In the genomic region with DNA sequence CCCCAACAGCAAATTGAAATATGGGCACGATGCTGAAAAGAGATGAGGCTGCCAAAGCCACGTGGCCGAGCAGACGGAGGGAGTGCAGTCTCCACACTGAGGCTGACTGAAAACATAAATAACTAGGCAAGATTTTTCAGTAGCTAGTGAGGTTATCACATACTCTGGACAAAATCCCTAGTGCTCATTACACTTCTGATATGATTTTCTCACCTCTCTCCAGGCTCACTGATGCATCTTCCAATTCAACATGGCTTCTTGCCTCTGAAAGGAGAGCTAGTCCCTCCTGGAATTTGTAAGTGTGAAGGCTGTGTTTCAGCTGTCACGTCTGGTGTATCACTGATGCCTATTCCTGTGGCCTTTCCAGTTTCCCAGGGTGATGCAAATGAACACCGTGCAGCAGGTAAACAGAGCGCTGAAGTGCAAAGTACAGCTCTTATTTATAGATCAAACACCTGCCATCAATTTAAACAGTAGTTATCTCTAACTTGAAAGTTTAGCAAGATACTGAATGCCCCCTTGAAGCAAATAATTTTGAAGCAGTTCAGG, we compare ENCODE assay signal across 1 cellular context.
TF ChIP-seq lines count a peak whose summit lies in the region.

No MANE protein-coding gene starts in this region.

TF ChIP-seq in HepG2, 621 proteins besides CTCF, POLR2A, EP300 and RAD21 (continued from another document and continues in another):
- TF ChIP-seq RNF219 (CRISPR knock-in tag; IDR thresholded peaks at IDR 0.05) (no peak), ZNF138 (CRISPR knock-in tag; IDR thresholded peaks at IDR 0.05; ENCODE audit: low read depth) (no peak), ZNF577 (CRISPR knock-in tag; IDR thresholded peaks at IDR 0.05; ENCODE audit: borderline replicate concordance, low read depth) (no peak), MATR3 (CRISPR knock-in tag; IDR thresholded peaks at IDR 0.05) (no peak), TOE1 (CRISPR knock-in tag; IDR thresholded peaks at IDR 0.05) (no peak), EZH2 (conservative IDR thresholded peaks at IDR 0.05; ENCODE audit: low read depth, low read length) (no peak), LRRFIP1 (CRISPR knock-in tag; conservative IDR thresholded peaks at IDR 0.05) (no peak), YEATS4 (CRISPR knock-in tag; IDR thresholded peaks at IDR 0.05; ENCODE audit: borderline replicate concordance) (peak; percentile 36; the same call in 1 of the 2 replicates), HINFP (CRISPR knock-in tag; IDR thresholded peaks at IDR 0.05; ENCODE audit: low read depth) (no peak), GTF2F1 (IDR thresholded peaks at IDR 0.05; ENCODE audit: low read length) (no peak), TFAP4 (IDR thresholded peaks at IDR 0.05; ENCODE audit: borderline replicate concordance, low read depth) (peak; percentile 72; the same call in 1 of the 2 replicates), ZNF816 (CRISPR knock-in tag; IDR thresholded peaks at IDR 0.05; ENCODE audit: borderline replicate concordance) (no peak; the same call in 1 of the 2 replicates), NFE2L1 (CRISPR knock-in tag; IDR thresholded peaks at IDR 0.05; ENCODE audit: borderline replicate concordance) (no peak), ZNF367 (CRISPR knock-in tag; IDR thresholded peaks at IDR 0.05; ENCODE audit: borderline replicate concordance) (no peak), SCMH1 (CRISPR knock-in tag; IDR thresholded peaks at IDR 0.05; ENCODE audit: borderline replicate concordance) (no peak), ZNF703 (CRISPR knock-in tag; IDR thresholded peaks at IDR 0.05; ENCODE audit: borderline replicate concordance) (no peak), DNMT1 (CRISPR knock-in tag; IDR thresholded peaks at IDR 0.05) (no peak), HOXD1 (CRISPR knock-in tag; IDR thresholded peaks at IDR 0.05) (peak; percentile 71; the same call in 1 of the 2 replicates), LCORL (IDR thresholded peaks at IDR 0.05) (no peak), LCORL (CRISPR knock-in tag; IDR thresholded peaks at IDR 0.05) (peak; percentile 66), ELK4 (CRISPR knock-in tag; IDR thresholded peaks at IDR 0.05; ENCODE audit: borderline replicate concordance) (no peak), ZNF30 (CRISPR knock-in tag; IDR thresholded peaks at IDR 0.05) (no peak), NFKB2 (CRISPR knock-in tag; IDR thresholded peaks at IDR 0.05; ENCODE audit: borderline replicate concordance) (no peak), ZNF773 (CRISPR knock-in tag; IDR thresholded peaks at IDR 0.05; ENCODE audit: borderline replicate concordance) (no peak), ZNF256 (CRISPR knock-in tag; conservative IDR thresholded peaks at IDR 0.05) (no peak), ZNF784 (CRISPR knock-in tag; IDR thresholded peaks at IDR 0.05; ENCODE audit: borderline replicate concordance) (no peak), FOXK2 (IDR thresholded peaks at IDR 0.05) (peak; percentile 34; the same call in 1 of the 2 replicates), ZNF264 (CRISPR knock-in tag; IDR thresholded peaks at IDR 0.05) (no peak; the same call in 1 of the 2 replicates), ZNF766 (CRISPR knock-in tag; IDR thresholded peaks at IDR 0.05; ENCODE audit: borderline replicate concordance) (no peak), ZNF333 (CRISPR knock-in tag; IDR thresholded peaks at IDR 0.05; ENCODE audit: borderline replicate concordance) (no peak), SNRNP70 (IDR thresholded peaks at IDR 0.05; ENCODE audit: low read depth, low read length) (no peak), SMC3 (IDR thresholded peaks at IDR 0.05; ENCODE audit: low read length) (no peak), ZNF841 (CRISPR knock-in tag; IDR thresholded peaks at IDR 0.05; ENCODE audit: borderline replicate concordance) (no peak), CREB1 (IDR thresholded peaks at IDR 0.05) (no peak), CREB1 (CRISPR knock-in tag; IDR thresholded peaks at IDR 0.05) (peak; percentile 67), KLF12 (CRISPR knock-in tag; IDR thresholded peaks at IDR 0.05; ENCODE audit: borderline replicate concordance) (no peak), SYNCRIP (IDR thresholded peaks at IDR 0.05; ENCODE audit: insufficient read depth, low read depth, low read length) (no peak), KLF6 (CRISPR knock-in tag; IDR thresholded peaks at IDR 0.05) (no peak), SSRP1 (CRISPR knock-in tag; IDR thresholded peaks at IDR 0.05) (no peak), NR2F2 (IDR thresholded peaks at IDR 0.05; ENCODE audit: borderline replicate concordance, low read depth) (peak; percentile 62; the same call in 1 of the 2 replicates), ZFP36L2 (CRISPR knock-in tag; IDR thresholded peaks at IDR 0.05) (no peak)
- TF ChIP-seq, protein P1, sequence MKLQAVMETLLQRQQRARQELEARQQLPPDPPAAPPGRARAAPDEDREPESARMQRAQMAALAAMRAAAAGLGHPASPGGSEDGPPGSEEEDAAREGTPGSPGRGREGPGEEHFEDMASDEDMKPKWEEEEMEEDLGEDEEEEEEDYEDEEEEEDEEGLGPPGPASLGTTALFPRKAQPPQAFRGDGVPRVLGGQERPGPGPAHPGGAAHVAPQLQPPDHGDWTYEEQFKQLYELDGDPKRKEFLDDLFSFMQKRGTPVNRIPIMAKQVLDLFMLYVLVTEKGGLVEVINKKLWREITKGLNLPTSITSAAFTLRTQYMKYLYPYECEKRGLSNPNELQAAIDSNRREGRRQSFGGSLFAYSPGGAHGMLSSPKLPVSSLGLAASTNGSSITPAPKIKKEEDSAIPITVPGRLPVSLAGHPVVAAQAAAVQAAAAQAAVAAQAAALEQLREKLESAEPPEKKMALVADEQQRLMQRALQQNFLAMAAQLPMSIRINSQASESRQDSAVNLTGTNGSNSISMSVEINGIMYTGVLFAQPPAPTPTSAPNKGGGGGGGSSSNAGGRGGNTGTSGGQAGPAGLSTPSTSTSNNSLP (IDR thresholded peaks at IDR 0.05; ENCODE audit: low read depth, low read length): peak; percentile 93
- TF ChIP-seq, protein P2, sequence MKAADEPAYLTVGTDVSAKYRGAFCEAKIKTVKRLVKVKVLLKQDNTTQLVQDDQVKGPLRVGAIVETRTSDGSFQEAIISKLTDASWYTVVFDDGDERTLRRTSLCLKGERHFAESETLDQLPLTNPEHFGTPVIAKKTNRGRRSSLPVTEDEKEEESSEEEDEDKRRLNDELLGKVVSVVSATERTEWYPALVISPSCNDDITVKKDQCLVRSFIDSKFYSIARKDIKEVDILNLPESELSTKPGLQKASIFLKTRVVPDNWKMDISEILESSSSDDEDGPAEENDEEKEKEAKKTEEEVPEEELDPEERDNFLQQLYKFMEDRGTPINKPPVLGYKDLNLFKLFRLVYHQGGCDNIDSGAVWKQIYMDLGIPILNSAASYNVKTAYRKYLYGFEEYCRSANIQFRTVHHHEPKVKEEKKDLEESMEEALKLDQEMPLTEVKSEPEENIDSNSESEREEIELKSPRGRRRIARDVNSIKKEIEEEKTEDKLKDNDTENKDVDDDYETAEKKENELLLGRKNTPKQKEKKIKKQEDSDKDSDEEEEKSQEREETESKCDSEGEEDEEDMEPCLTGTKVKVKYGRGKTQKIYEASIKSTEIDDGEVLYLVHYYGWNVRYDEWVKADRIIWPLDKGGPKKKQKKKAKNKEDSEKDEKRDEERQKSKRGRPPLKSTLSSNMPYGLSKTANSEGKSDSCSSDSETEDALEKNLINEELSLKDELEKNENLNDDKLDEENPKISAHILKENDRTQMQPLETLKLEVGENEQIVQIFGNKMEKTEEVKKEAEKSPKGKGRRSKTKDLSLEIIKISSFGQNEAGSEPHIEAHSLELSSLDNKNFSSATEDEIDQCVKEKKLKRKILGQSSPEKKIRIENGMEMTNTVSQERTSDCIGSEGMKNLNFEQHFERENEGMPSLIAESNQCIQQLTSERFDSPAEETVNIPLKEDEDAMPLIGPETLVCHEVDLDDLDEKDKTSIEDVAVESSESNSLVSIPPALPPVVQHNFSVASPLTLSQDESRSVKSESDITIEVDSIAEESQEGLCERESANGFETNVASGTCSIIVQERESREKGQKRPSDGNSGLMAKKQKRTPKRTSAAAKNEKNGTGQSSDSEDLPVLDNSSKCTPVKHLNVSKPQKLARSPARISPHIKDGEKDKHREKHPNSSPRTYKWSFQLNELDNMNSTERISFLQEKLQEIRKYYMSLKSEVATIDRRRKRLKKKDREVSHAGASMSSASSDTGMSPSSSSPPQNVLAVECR (CRISPR knock-in tag; IDR thresholded peaks at IDR 0.05; ENCODE audit: borderline replicate concordance): peak; percentile 47; the same call in 1 of the 2 replicates
- TF ChIP-seq, protein P3, sequence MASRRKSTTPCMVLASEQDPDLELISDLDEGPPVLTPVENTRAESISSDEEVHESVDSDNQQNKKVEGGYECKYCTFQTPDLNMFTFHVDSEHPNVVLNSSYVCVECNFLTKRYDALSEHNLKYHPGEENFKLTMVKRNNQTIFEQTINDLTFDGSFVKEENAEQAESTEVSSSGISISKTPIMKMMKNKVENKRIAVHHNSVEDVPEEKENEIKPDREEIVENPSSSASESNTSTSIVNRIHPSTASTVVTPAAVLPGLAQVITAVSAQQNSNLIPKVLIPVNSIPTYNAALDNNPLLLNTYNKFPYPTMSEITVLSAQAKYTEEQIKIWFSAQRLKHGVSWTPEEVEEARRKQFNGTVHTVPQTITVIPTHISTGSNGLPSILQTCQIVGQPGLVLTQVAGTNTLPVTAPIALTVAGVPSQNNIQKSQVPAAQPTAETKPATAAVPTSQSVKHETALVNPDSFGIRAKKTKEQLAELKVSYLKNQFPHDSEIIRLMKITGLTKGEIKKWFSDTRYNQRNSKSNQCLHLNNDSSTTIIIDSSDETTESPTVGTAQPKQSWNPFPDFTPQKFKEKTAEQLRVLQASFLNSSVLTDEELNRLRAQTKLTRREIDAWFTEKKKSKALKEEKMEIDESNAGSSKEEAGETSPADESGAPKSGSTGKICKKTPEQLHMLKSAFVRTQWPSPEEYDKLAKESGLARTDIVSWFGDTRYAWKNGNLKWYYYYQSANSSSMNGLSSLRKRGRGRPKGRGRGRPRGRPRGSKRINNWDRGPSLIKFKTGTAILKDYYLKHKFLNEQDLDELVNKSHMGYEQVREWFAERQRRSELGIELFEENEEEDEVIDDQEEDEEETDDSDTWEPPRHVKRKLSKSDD (CRISPR knock-in tag; IDR thresholded peaks at IDR 0.05; ENCODE audit: low read depth): no peak
